9 cellular contexts compared by ENCODE assay signal in the genomic region with DNA sequence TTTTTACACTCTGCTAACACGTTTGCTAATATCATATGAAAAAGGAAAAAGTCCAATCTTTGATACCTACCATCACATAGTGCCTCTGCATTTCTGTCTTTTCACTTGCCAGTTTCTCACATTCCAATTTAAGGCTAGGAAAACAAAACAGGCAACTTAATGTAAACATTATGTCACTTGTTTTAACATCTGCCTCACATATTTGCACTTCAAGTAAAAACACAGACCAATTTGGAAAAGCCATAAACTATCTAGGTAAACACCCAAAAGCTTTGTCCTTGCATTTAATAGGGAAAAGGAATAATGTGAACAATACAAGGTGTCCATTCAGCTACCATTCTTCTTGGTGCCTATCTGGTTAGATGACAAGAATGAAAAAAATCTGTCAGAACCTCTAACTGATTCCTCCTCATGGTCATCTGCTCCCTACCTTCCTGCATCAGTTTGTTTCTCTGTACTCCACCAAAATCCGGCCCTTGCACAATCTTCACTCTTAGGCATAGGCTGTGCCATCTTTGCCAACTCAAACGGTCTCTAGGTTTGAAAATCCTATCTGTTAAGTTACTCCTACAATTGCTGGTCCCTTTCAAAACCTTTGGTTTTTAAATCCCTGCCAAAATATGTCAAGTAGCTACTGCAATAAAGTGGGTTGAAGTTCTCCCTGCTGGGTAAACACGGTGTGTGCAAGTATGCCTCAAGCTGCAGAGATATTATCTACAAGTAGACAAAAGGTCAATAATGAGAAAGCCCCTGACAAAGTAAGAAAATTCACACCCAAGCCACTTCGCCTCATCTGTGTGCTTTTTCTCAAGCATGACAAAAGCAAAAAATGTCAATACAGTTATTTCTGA. TPM values are rescaled to one million over a fixed set of nuclear protein-coding genes. Genes with fewer than 3 reads are reported as not detected.
A peak's percentile ranks its signal among the peaks of the same experiment; 100 is the strongest.
DNase-seq lines count a peak whose midpoint lies in the region; ATAC-seq, FAIRE-seq and TF ChIP-seq lines count a peak whose summit lies in the region.
"Had no signal": no experiment of that assay in that cellular context is flagged by ENCODE, and none has a peak within 500 bp of the region (broad histone marks: within the 10 kb centered on the region; RNA-seq: fewer than 3 reads in every experiment).

No MANE protein-coding gene starts in this region.

- H3K23ac ChIP-seq in mesenchymal stem cell (ENCODE audit: low read length in 2 of 2), result no peak overlapping the region

- H3K9me3 ChIP-seq in A549 (no peaks in the 10 kb centered on the region), breast epithelium (no peaks in the 10 kb centered on the region), mesenchymal stem cell (ENCODE audit: control insufficient read depth, low read length) (no peaks in the 10 kb centered on the region)

- peak overlapping the region in 1 of 2 experiments; percentile 28 for H3K4ac ChIP-seq in mesenchymal stem cell (ENCODE audit: low read depth in 1 of 2, low read length in 2 of 2)

- H3K4me1 ChIP-seq in A549 (peaks cover 44% of the 10 kb centered on the region), breast epithelium (peaks cover 0 to 13% of the 10 kb centered on the region in 2 donors), mesenchymal stem cell (ENCODE audit: control insufficient read depth, insufficient read depth, low read depth, low read length) (peaks cover 7% of the 10 kb centered on the region)

- no peak for ATAC-seq in A549

- peak overlapping the region; percentile 78 for H3K9ac ChIP-seq in mesenchymal stem cell (ENCODE audit: low read length)

- POLR2A ChIA-PET in A549 (lab: Yijun Ruan, JAX), result interaction anchor here (0.6 to 1.0 kb wide), 2 partner anchors 70 to 157 kb away, joined by 3 read pairs; no protein-coding TSS in a partner anchor

- TF ChIP-seq CTCF in A549 (IDR thresholded peaks at IDR 0.05), result no peak
- TF ChIP-seq CTCF in breast epithelium (IDR thresholded peaks at IDR 0.05), result peak in 1 of 3 donors; percentile 24

- H3K4me2 ChIP-seq in A549 (peak overlapping the region; percentile 88), mesenchymal stem cell (ENCODE audit: low read length, poor library complexity, severe bottlenecking) (peak overlapping the region; percentile 54)

- no peak overlapping the region for H2AFZ ChIP-seq in mesenchymal stem cell (ENCODE audit: low read depth, low read length)

- H2BK120ac ChIP-seq in mesenchymal stem cell (ENCODE audit: low read depth, low read length), result no peak overlapping the region

- 9% methylated on average over 5 of the region's 5 CpGs for WGBS in A549 (ENCODE audit: missing lambda C conversion rate)
- WGBS in mesenchymal stem cell, result 51% methylated on average over 3 of the region's 5 CpGs

- no peak overlapping the region for H3K18ac ChIP-seq in mesenchymal stem cell (ENCODE audit: low read depth in 1 of 2, low read length in 2 of 2)

- CTCF ChIA-PET in A549 (lab: Yijun Ruan, JAX), result interaction anchor here (0.6 to 1.8 kb wide), 12 partner anchors 8 to 1910 kb away, joined by 3 to 12 read pairs (median 4); no protein-coding TSS in a partner anchor

- intact Hi-C loops in breast epithelium (cut with DNase I; ENCODE audit: low total_unique reads), result no loop called here

- peak; percentile 14 to 37; a peak in 2 of 5 replicates for TF ChIP-seq RAD21 in A549 (conservative IDR thresholded peaks at IDR 0.05 in 1 of 2, IDR thresholded peaks at IDR 0.05 in 1 of 2)

- DNase-seq in A549 (ENCODE audit: low read depth in 1 of 2, low spot score in 1 of 2) (peak in 1 of 2 experiments; percentile 38), HT-29 (ENCODE audit: low spot score) (peak; percentile 56), breast epithelium (ENCODE audit: low spot score in 2 of 2) (no peak), mesenchymal stem cell (peak; percentile 48), NCI-H526 treated with DMSO at 0.1 percent for 48 hours (lab: John Stamatoyannopoulos, UW) (no peak), HK-2 (ENCODE audit: unreplicated experiment) (no peak), NCI-H1092 treated with DMSO at 0.1 percent for 48 hours (lab: John Stamatoyannopoulos, UW) (no peak), hypothalamus (lab: John Stamatoyannopoulos, UW) (no peak)

- H3K27ac ChIP-seq in A549 (peak overlapping the region; percentile 94 to 99), breast epithelium (peak overlapping the region; percentile 29 to 92), mesenchymal stem cell (ENCODE audit: low read length, poor library complexity, severe bottlenecking) (no peak overlapping the region)

- H3K79me1 ChIP-seq in mesenchymal stem cell (replicated peaks; ENCODE audit: low read length, poor library complexity, severe bottlenecking), result peaks cover 9% of the 10 kb centered on the region

- no peak overlapping the region for H2BK12ac ChIP-seq in mesenchymal stem cell (ENCODE audit: low read length in 2 of 2)

- H4K8ac ChIP-seq in mesenchymal stem cell (ENCODE audit: low read length), result no peak overlapping the region

- H3K4me3 ChIP-seq in A549 (peak overlapping the region; percentile 88), breast epithelium (peak overlapping the region; percentile 80 to 90 (median 84)), mesenchymal stem cell (ENCODE audit: insufficient read depth in 1 of 2, low read depth in 1 of 2, low read length in 2 of 2) (peak overlapping the region in 1 of 2 experiments; percentile 79)

- H2BK5ac ChIP-seq in mesenchymal stem cell (ENCODE audit: low read depth, low read length, poor library complexity, severe bottlenecking), result no peak overlapping the region

- FAIRE-seq in A549 (lab: Jason Lieb, UNC), result no peak
- FAIRE-seq: bronchial epithelial cell had no signal

- H3K36me3 ChIP-seq in breast epithelium, result no peaks in the 10 kb centered on the region
- H3K36me3 ChIP-seq in mesenchymal stem cell (ENCODE audit: control insufficient read depth in 1 of 2, insufficient read depth in 2 of 2, low read depth in 1 of 2, low read length in 2 of 2), result peaks cover 5 to 38% of the 10 kb centered on the region in 2 experiments

- no peak overlapping the region for H3K14ac ChIP-seq in mesenchymal stem cell (ENCODE audit: low read length in 2 of 2)

- H3K27me3 ChIP-seq in breast epithelium (no peaks in the 10 kb centered on the region), mesenchymal stem cell (ENCODE audit: control insufficient read depth in 1 of 2, insufficient read depth in 1 of 2, low read length in 2 of 2) (peaks cover 0 to 5% of the 10 kb centered on the region in 2 experiments)

- no peak for TF ChIP-seq EP300 in A549 (IDR thresholded peaks at IDR 0.05)

- no peak overlapping the region for H2BK15ac ChIP-seq in mesenchymal stem cell (ENCODE audit: low read depth, poor library complexity, severe bottlenecking)

- H2AK5ac ChIP-seq in mesenchymal stem cell (ENCODE audit: low read length, severe bottlenecking), result peak overlapping the region; percentile 21

- TF ChIP-seq POLR2A in A549 (IDR thresholded peaks at IDR 0.05; ENCODE audit: low read length) (no peak), breast epithelium (IDR thresholded peaks at IDR 0.05) (no peak)

- no peak overlapping the region for H4K91ac ChIP-seq in mesenchymal stem cell (ENCODE audit: low read length)

TF ChIP-seq in A549, 52 proteins besides CTCF, POLR2A, EP300 and RAD21:
- TF ChIP-seq GATA3 (IDR thresholded peaks at IDR 0.05; ENCODE audit: borderline replicate concordance), result peak; percentile 85
- TF ChIP-seq, protein P1, sequence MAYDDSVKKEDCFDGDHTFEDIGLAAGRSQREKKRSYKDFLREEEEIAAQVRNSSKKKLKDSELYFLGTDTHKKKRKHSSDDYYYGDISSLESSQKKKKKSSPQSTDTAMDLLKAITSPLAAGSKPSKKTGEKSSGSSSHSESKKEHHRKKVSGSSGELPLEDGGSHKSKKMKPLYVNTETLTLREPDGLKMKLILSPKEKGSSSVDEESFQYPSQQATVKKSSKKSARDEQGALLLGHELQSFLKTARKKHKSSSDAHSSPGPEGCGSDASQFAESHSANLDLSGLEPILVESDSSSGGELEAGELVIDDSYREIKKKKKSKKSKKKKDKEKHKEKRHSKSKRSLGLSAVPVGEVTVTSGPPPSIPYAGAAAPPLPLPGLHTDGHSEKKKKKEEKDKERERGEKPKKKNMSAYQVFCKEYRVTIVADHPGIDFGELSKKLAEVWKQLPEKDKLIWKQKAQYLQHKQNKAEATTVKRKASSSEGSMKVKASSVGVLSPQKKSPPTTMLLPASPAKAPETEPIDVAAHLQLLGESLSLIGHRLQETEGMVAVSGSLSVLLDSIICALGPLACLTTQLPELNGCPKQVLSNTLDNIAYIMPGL (CRISPR knock-in tag; IDR thresholded peaks at IDR 0.05; ENCODE audit: borderline replicate concordance), result no peak
- peak in 1 of 2 experiments; percentile 70; a peak in 2 of 4 replicates for TF ChIP-seq CEBPB (IDR thresholded peaks at IDR 0.05)

RNA-seq across cellular contexts. Expression of a gene that starts 3.4 kb away (rescaled TPM):
- polyA plus RNA-seq in A549 (2011; rRNA removed) (100 and 117 TPM in 2 replicates), A549 (2017; fragmentation: RNase III; extraction: RNeasy Plus Mini Kit Qiagen cat#74134 plus additional on column Dnase treatment) (45.8 to 53.4 TPM (median 51.7 TPM) in 3 replicates)
- 76.4 and 99.5 TPM in 2 replicates for polyA plus RNA-seq in A549 (2012; cell fraction: cytosol; rRNA removed)
- polyA plus RNA-seq in A549 (2012; cell fraction: nucleus; rRNA removed), result 116 and 118 TPM in 2 replicates
- polyA minus RNA-seq in A549 (2011; rRNA and poly(A)+ RNA removed), result 100 and 117 TPM in 2 replicates
- 79.0 and 82.1 TPM in 2 replicates for total RNA-seq in HT-29 (2014; rRNA removed; shearing (Covaris generic))
- total RNA-seq in breast epithelium, result 10 to 100 TPM; 41.1 to 52.1 (median 47.4) TPM
- 39.2 TPM for polyA plus RNA-seq in mesenchymal stem cell (2013, experiment 1 of 2)
- polyA plus RNA-seq in mesenchymal stem cell (2013, experiment 2 of 2), result 42.8 TPM

Comparison
In these comparisons a context has a peak if more than half of its experiments do, and no peak if none do; other contexts are left out.
1. DNase-seq: peak in HT-29 (single experiment) and mesenchymal stem cell (single experiment); none in breast epithelium (0 of 2), NCI-H526 treated with DMSO at 0.1 percent for 48 hours (single experiment), HK-2 (single experiment), NCI-H1092 treated with DMSO at 0.1 percent for 48 hours (single experiment) and hypothalamus (0 of 51).